ENCODE assay signal across 17 cellular contexts in the genomic region with DNA sequence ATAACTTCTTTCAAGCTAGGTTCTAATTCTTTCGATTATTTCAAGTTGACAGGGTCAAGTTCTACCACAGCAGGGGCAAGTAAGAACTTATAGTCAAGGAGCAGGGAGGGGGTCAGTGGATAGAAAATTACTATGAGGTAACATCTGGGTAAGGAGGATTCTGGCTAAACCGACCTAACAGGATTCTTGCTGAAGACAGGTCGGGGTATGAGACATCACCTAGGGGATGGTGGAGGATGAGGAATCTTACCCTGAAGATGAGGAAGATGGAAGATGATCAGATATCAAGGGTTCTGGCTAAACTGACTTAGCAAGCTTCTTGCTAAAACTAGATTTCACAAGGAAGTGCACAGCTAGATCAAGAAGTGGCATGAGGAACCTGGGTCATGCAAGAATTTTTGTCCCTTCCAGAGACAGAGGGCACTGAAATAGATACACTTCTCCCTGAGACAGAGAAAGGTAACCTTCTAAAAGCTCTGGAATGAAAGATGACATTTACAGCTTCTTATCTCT. TPM values are rescaled to one million over a fixed set of nuclear protein-coding genes. Genes with fewer than 3 reads are reported as not detected.
"Had no signal": no experiment of that assay in that cellular context is flagged by ENCODE, and none has a peak within 500 bp of the region (broad histone marks: within the 10 kb centered on the region; RNA-seq: fewer than 3 reads in every experiment).

No MANE protein-coding gene starts in this region.

- H3K36me3 ChIP-seq: gastrocnemius medialis, stomach, thoracic aorta had no signal

- H3K4me3 Mint-ChIP-seq: activated B cell treated with CpG ODN at 0.5 μM for 24 hours; activated CD4-positive, alpha-beta T cell treated with anti-CD3 and anti-CD28 coated beads, Interleukin-2, amount 10 ng/mL, durations not matched to agents 7 days and 5 days; activated naive CD4-positive, alpha-beta T cell treated with anti-CD3 and anti-CD28 coated beads, Interleukin-2, amount 50 U/mL, for 24 hours; brain; dendritic cell treated with granulocyte-macrophage colony-stimulating factor and Interleukin-4, amounts not matched to agents 40 ng/mL and 50 ng/mL, for 4 days had no signal

- H3K36me3 Mint-ChIP-seq: brain had no signal

- H3K27ac ChIP-seq: stomach, thoracic aorta had no signal

- H3K27me3 Mint-ChIP-seq: dendritic cell treated with granulocyte-macrophage colony-stimulating factor and Interleukin-4, amounts not matched to agents 40 ng/mL and 50 ng/mL, for 4 days had no signal

- H3K27me3 ChIP-seq: gastrocnemius medialis, stomach had no signal

- H3K9me3 Mint-ChIP-seq: activated CD4-positive, alpha-beta T cell treated with anti-CD3 and anti-CD28 coated beads, Interleukin-2, amount 10 ng/mL, durations not matched to agents 7 days and 5 days; activated naive CD4-positive, alpha-beta T cell treated with anti-CD3 and anti-CD28 coated beads, Interleukin-2, amount 50 U/mL, for 24 hours; dendritic cell treated with granulocyte-macrophage colony-stimulating factor and Interleukin-4, amounts not matched to agents 40 ng/mL and 50 ng/mL, for 4 days had no signal

- H3K9me3 ChIP-seq: gastrocnemius medialis had no signal

- H3K4me1 Mint-ChIP-seq: activated B cell treated with CpG ODN at 0.5 μM for 24 hours; activated CD4-positive, alpha-beta T cell treated with anti-CD3 and anti-CD28 coated beads, Interleukin-2, amount 10 ng/mL, durations not matched to agents 7 days and 5 days; activated naive CD4-positive, alpha-beta T cell treated with anti-CD3 and anti-CD28 coated beads, Interleukin-2, amount 50 U/mL, for 24 hours had no signal

- H3K4me1 ChIP-seq: stomach had no signal

- H3K27ac Mint-ChIP-seq: activated B cell treated with CpG ODN at 0.5 μM for 24 hours; activated CD4-positive, alpha-beta T cell treated with anti-CD3 and anti-CD28 coated beads, Interleukin-2, amount 10 ng/mL, durations not matched to agents 7 days and 5 days; activated naive CD4-positive, alpha-beta T cell treated with anti-CD3 and anti-CD28 coated beads, Interleukin-2, amount 50 U/mL, for 24 hours; dendritic cell treated with granulocyte-macrophage colony-stimulating factor and Interleukin-4, amounts not matched to agents 40 ng/mL and 50 ng/mL, for 4 days had no signal

- DNase-seq: activated B cell treated with CpG ODN at 0.5 μM for 24 hours; activated CD4-positive, alpha-beta T cell treated with anti-CD3 and anti-CD28 coated beads, Interleukin-2, amount 10 ng/mL, durations not matched to agents 7 days and 5 days; activated effector memory CD4-positive, alpha-beta T cell treated with Interleukin-2 at 50 U/mL for 16 hours; amygdala; gastrocnemius medialis; midbrain; stimulated activated CD4-positive, alpha-beta T cell treated with anti-CD3 and anti-CD28 coated beads, Interleukin-4, amount 100 ng/mL, for 4 hours; stomach; T-helper 2 cell had no signal

- ATAC-seq: gastrocnemius medialis had no signal

- H3K4me3 ChIP-seq: gastrocnemius medialis, stomach, thoracic aorta had no signal

RNA-seq across cellular contexts. Expression of gene METTL21C, which starts 9.4 kb away (rescaled TPM):
- total RNA-seq: activated B cell treated with CpG ODN at 0.5 μM for 24 hours; activated CD4-positive, alpha-beta T cell treated with anti-CD3 and anti-CD28 coated beads, Interleukin-2, amount 10 ng/mL, durations not matched to agents 7 days and 5 days; activated CD8-positive, alpha-beta memory T cell treated with anti-CD3 and anti-CD28 coated beads for 36 hours; kidney epithelial cell; SK-MEL-5; stomach; thoracic aorta had no signal
- polyA plus RNA-seq: liver, stomach had no signal
